ENCODE assay signal across 11 cellular contexts in the genomic region with DNA sequence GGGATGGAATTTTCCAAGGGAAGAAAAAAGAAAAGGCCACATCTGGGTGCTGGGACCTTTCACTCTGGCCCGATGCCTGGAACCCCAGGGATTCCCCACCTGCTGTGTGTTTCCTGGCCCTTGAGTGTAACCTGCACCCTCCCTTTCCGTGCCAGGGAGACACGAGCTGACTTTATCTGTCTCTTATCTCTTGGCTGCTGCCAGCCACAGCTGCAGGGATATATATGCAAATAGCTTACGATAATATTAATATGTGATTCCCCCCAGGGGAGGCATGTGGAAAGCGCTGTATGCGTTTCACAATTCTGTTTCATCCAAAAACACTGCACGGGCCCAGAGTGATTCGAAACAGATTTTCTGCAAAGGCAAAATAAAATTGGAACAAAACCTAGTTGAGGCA. TPM values are rescaled to one million over a fixed set of nuclear protein-coding genes. Genes with fewer than 3 reads are reported as not detected.
A peak's percentile ranks its signal among the peaks of the same experiment; 100 is the strongest.
DNase-seq lines count a peak whose midpoint lies in the region; ATAC-seq and TF ChIP-seq lines count a peak whose summit lies in the region.
"Had no signal": no experiment of that assay in that cellular context is flagged by ENCODE, and none has a peak within 500 bp of the region (broad histone marks: within the 10 kb centered on the region; RNA-seq: fewer than 3 reads in every experiment).

No MANE protein-coding gene starts in this region.

- H3K9ac ChIP-seq in skeletal muscle tissue (ENCODE audit: low read depth in 1 of 3, low read length in 3 of 3) = peak overlapping the region in 2 of 3 donors; percentile 40 to 74

- H3K36me3 ChIP-seq in gastroesophageal sphincter (no peaks in the 10 kb centered on the region), skeletal muscle tissue (ENCODE audit: control insufficient read depth in 3 of 3, insufficient read depth in 3 of 3, low read length in 3 of 3) (no peaks in the 10 kb centered on the region)
- H3K36me3 ChIP-seq: brain microvascular endothelial cell had no signal

- H3K27ac ChIP-seq in gastroesophageal sphincter (peak overlapping the region in 3 of 4 donors; percentile 70 to 78 (median 77)), skeletal muscle tissue (ENCODE audit: low read depth, low read length) (peak overlapping the region; percentile 40)
- H3K27ac ChIP-seq: brain microvascular endothelial cell had no signal

- TF ChIP-seq CTCF in HFF-Myc (IDR thresholded peaks at IDR 0.05; ENCODE audit: low read depth, low read length, missing control alignments) = no peak
- TF ChIP-seq CTCF in gastroesophageal sphincter (IDR thresholded peaks at IDR 0.05) = no peak

- 31 to 55% methylated on average over 6 to 7 of the region's 8 CpGs for WGBS in gastroesophageal sphincter (ENCODE audit: low coverage in 1 of 2), 2 donors

- no peaks in the 10 kb centered on the region for H3K9me3 ChIP-seq in gastroesophageal sphincter
- H3K9me3 ChIP-seq in skeletal muscle tissue (ENCODE audit: control insufficient read depth in 3 of 3, low read length in 3 of 3) = no peaks in the 10 kb centered on the region

- H3K4me1 ChIP-seq in gastroesophageal sphincter (peaks cover 0 to 30% (median 5%) of the 10 kb centered on the region in 3 donors), skeletal muscle tissue (ENCODE audit: control insufficient read depth in 3 of 3, insufficient read depth in 3 of 3, low read length in 3 of 3) (peaks cover 11 to 18% (median 14%) of the 10 kb centered on the region in 3 donors)

- H3K27me3 ChIP-seq in gastroesophageal sphincter = peaks cover 28% of the 10 kb centered on the region
- peaks cover 9 to 23% (median 10%) of the 10 kb centered on the region in 3 donors for H3K27me3 ChIP-seq in skeletal muscle tissue (ENCODE audit: control insufficient read depth in 3 of 3, insufficient read depth in 3 of 3, low read length in 3 of 3)
- H3K27me3 ChIP-seq: brain microvascular endothelial cell had no signal

- DNase-seq in HFF-Myc (ENCODE audit: extremely low read depth, low read depth) (no peak), RPMI7951 (ENCODE audit: low read depth) (peak; percentile 96), SIG-M5 treated with dmso at 0.1 percent for 504 hours (lab: John Stamatoyannopoulos, UW; ENCODE audit: unreplicated experiment) (no peak), HPDE6-E6E7 (ENCODE audit: extremely low spot score) (no peak)
- DNase-seq: activated CD8-positive, alpha-beta T cell treated with anti-CD3 and anti-CD28 coated beads, Interleukin-2, amount 10 ng/mL, durations not matched to agents 7 days and 5 days; brain microvascular endothelial cell; GDM1 had no signal

- no peak for TF ChIP-seq EP300 in gastroesophageal sphincter (IDR thresholded peaks at IDR 0.05)

- no peak for TF ChIP-seq POLR2A in gastroesophageal sphincter (IDR thresholded peaks at IDR 0.05)

- ATAC-seq in gastroesophageal sphincter (peak; percentile 65), HG03520 (IDR thresholded peaks at IDR 0.05; ENCODE audit: unreplicated experiment) (no peak), GM21447 (IDR thresholded peaks at IDR 0.05; ENCODE audit: unreplicated experiment) (no peak)
- ATAC-seq: activated CD8-positive, alpha-beta T cell treated with anti-CD3 and anti-CD28 coated beads, Interleukin-2, amount 10 ng/mL, durations not matched to agents 7 days and 5 days had no signal

- H3K4me3 ChIP-seq in HFF-Myc (replicated peaks; ENCODE audit: low read depth, low read length) = peak overlapping the region; percentile 46
- peak overlapping the region; percentile 37 to 49 for H3K4me3 ChIP-seq in gastroesophageal sphincter
- H3K4me3 ChIP-seq in skeletal muscle tissue (ENCODE audit: low read length in 3 of 3) = peak overlapping the region in 2 of 3 donors; percentile 45 to 65

RNA-seq across cellular contexts. Expression of a gene that starts 1.5 kb away (rescaled TPM):
- 10.0 and 10.8 TPM in 2 replicates for total RNA-seq in RPMI7951 (2014; rRNA removed; shearing (Covaris generic))
- total RNA-seq in gastroesophageal sphincter (10 to 100 TPM in 2 of 4 donors, 1 to 10 TPM in 2; 8.2 to 24.1 (median 12.9) TPM), skeletal muscle tissue (2.6 TPM)
- total RNA-seq: activated CD8-positive, alpha-beta T cell treated with anti-CD3 and anti-CD28 coated beads, Interleukin-2, amount 10 ng/mL, durations not matched to agents 7 days and 5 days had no signal

RNA-seq across cellular contexts. Expression of a gene that starts 41.5 kb away (rescaled TPM):
- total RNA-seq in RPMI7951 (2014; rRNA removed; shearing (Covaris generic)) = 5.5 and 6.2 TPM in 2 replicates
- total RNA-seq in gastroesophageal sphincter = 1 to 10 TPM; 2.4 to 3.8 (median 2.8) TPM
- total RNA-seq in skeletal muscle tissue = 0.52 TPM
